ENCODE assay signal across 18 cellular contexts in genomic region chr3:16488637-16489036, GRCh38. TPM values are rescaled to one million over a fixed set of nuclear protein-coding genes. Genes with fewer than 3 reads are reported as not detected.
A peak's percentile ranks its signal among the peaks of the same experiment; 100 is the strongest.
DNase-seq lines count a peak whose midpoint lies in the region; ATAC-seq and TF ChIP-seq lines count a peak whose summit lies in the region.
"Had no signal": no experiment of that assay in that cellular context is flagged by ENCODE, and none has a peak within 500 bp of the region (broad histone marks: within the 10 kb centered on the region; RNA-seq: fewer than 3 reads in every experiment).

No MANE protein-coding gene starts in this region.

- TF ChIP-seq POLR2A in sigmoid colon (IDR thresholded peaks at IDR 0.05), result no peak

- no peaks in the 10 kb centered on the region for H3K27me3 Mint-ChIP-seq in activated naive CD4-positive, alpha-beta T cell treated with anti-CD3 and anti-CD28 coated beads for 36 hours (ENCODE audit: low read depth)
- no peaks in the 10 kb centered on the region for H3K27me3 Mint-ChIP-seq in activated T-helper 1 cell treated with anti-CD3 and anti-CD28 coated beads, Interleukin-12 subunit alpha, Interleukin-12 subunit beta, Interleukin-2, Interleukin-4 antibody, amounts not matched to agents 30 ng/mL and 10 ng/mL and 1 ng/mL, durations not matched to agents 14 hours and 24 hours and 36 hours (ENCODE audit: insufficient read depth)

- H3K4me3 ChIP-seq in LNCaP clone FGC (ENCODE audit: low read depth, low read length) (no peak overlapping the region), sigmoid colon (no peak overlapping the region)
- H3K4me3 ChIP-seq: K562 had no signal

- peaks cover 46% of the 10 kb centered on the region for H3K4me1 Mint-ChIP-seq in activated naive CD4-positive, alpha-beta T cell treated with anti-CD3 and anti-CD28 coated beads for 36 hours (ENCODE audit: low read depth)
- H3K4me1 Mint-ChIP-seq in activated T-helper 1 cell treated with anti-CD3 and anti-CD28 coated beads, Interleukin-12 subunit alpha, Interleukin-12 subunit beta, Interleukin-2, Interleukin-4 antibody, amounts not matched to agents 30 ng/mL and 10 ng/mL and 1 ng/mL, durations not matched to agents 14 hours and 24 hours and 36 hours (ENCODE audit: low read depth), result peaks cover 67% of the 10 kb centered on the region

- no peak for ATAC-seq in HG03159 (IDR thresholded peaks at IDR 0.05; ENCODE audit: unreplicated experiment)
- ATAC-seq: K562, PC-3 had no signal

- peak overlapping the region in 1 of 4 donors; percentile 76 for H3K27ac ChIP-seq in sigmoid colon

- DNase-seq in activated naive CD4-positive, alpha-beta T cell treated with anti-CD3 and anti-CD28 coated beads for 36 hours, result no peak
- DNase-seq in activated naive CD4-positive, alpha-beta T cell (lab: John Stamatoyannopoulos, UW), result no peak
- peak; percentile 21 for DNase-seq in LNCaP clone FGC (ENCODE audit: low read depth)
- DNase-seq in activated T-helper 1 cell treated with anti-CD3 and anti-CD28 coated beads, Interleukin-12 subunit alpha, Interleukin-12 subunit beta, Interleukin-2, Interleukin-4 antibody, amounts not matched to agents 30 ng/mL and 10 ng/mL and 1 ng/mL, durations not matched to agents 14 hours and 24 hours and 36 hours (ENCODE audit: low spot score), result no peak
- no peak for DNase-seq in sigmoid colon
- DNase-seq in cerebellum (ENCODE audit: low spot score), result no peak
- DNase-seq: AML-193, DMS79 treated with DMSO at 0.1 percent for 48 hours, NCI-H1105 treated with DMSO at 0.1 percent for 48 hours, NCI-H1694, NCI-H226, NCI-H524, NCI-H82, PC-3, RPMI8226, SHP77 treated with DMSO at 0.1 percent for 48 hours had no signal

- peaks cover 0 to 8% (median 2%) of the 10 kb centered on the region in 4 donors for H3K4me1 ChIP-seq in sigmoid colon

- CTCF ChIA-PET in activated naive CD4-positive, alpha-beta T cell treated with anti-CD3 and anti-CD28 coated beads for 36 hours (lab: Charles Lee), result no interaction called here

- H3K27ac Mint-ChIP-seq in activated naive CD4-positive, alpha-beta T cell treated with anti-CD3 and anti-CD28 coated beads for 36 hours, result peak overlapping the region; percentile 57
- peak overlapping the region; percentile 78 for H3K27ac Mint-ChIP-seq in activated T-helper 1 cell treated with anti-CD3 and anti-CD28 coated beads, Interleukin-12 subunit alpha, Interleukin-12 subunit beta, Interleukin-2, Interleukin-4 antibody, amounts not matched to agents 30 ng/mL and 10 ng/mL and 1 ng/mL, durations not matched to agents 14 hours and 24 hours and 36 hours

- no peak overlapping the region for H3K4me3 Mint-ChIP-seq in activated naive CD4-positive, alpha-beta T cell treated with anti-CD3 and anti-CD28 coated beads for 36 hours
- H3K4me3 Mint-ChIP-seq in activated T-helper 1 cell treated with anti-CD3 and anti-CD28 coated beads, Interleukin-12 subunit alpha, Interleukin-12 subunit beta, Interleukin-2, Interleukin-4 antibody, amounts not matched to agents 30 ng/mL and 10 ng/mL and 1 ng/mL, durations not matched to agents 14 hours and 24 hours and 36 hours, result peak overlapping the region; percentile 9

- TF ChIP-seq CTCF in LNCaP clone FGC (IDR thresholded peaks at IDR 0.05; ENCODE audit: control insufficient read depth, extremely low read depth, insufficient read depth) (no peak), sigmoid colon (IDR thresholded peaks at IDR 0.05) (no peak)

- no peaks in the 10 kb centered on the region for H3K36me3 ChIP-seq in sigmoid colon

- no peak for TF ChIP-seq EP300 in sigmoid colon (IDR thresholded peaks at IDR 0.05)

- H3K27me3 ChIP-seq in sigmoid colon, result no peaks in the 10 kb centered on the region

- no peaks in the 10 kb centered on the region for H3K9me3 ChIP-seq in sigmoid colon

- peaks cover 57% of the 10 kb centered on the region for H3K36me3 Mint-ChIP-seq in activated naive CD4-positive, alpha-beta T cell treated with anti-CD3 and anti-CD28 coated beads for 36 hours (ENCODE audit: low read depth)
- peaks cover 57% of the 10 kb centered on the region for H3K36me3 Mint-ChIP-seq in activated T-helper 1 cell treated with anti-CD3 and anti-CD28 coated beads, Interleukin-12 subunit alpha, Interleukin-12 subunit beta, Interleukin-2, Interleukin-4 antibody, amounts not matched to agents 30 ng/mL and 10 ng/mL and 1 ng/mL, durations not matched to agents 14 hours and 24 hours and 36 hours (ENCODE audit: low read depth)

- no peaks in the 10 kb centered on the region for H3K9me3 Mint-ChIP-seq in activated naive CD4-positive, alpha-beta T cell treated with anti-CD3 and anti-CD28 coated beads for 36 hours
- H3K9me3 Mint-ChIP-seq in activated T-helper 1 cell treated with anti-CD3 and anti-CD28 coated beads, Interleukin-12 subunit alpha, Interleukin-12 subunit beta, Interleukin-2, Interleukin-4 antibody, amounts not matched to agents 30 ng/mL and 10 ng/mL and 1 ng/mL, durations not matched to agents 14 hours and 24 hours and 36 hours, result peaks cover 3% of the 10 kb centered on the region

- intact Hi-C loops in activated naive CD4-positive, alpha-beta T cell treated with anti-CD3 and anti-CD28 coated beads for 36 hours (cut with micrococcal nuclease), result no loop called here
- intact Hi-C loops in activated T-helper 1 cell treated with anti-CD3 and anti-CD28 coated beads, Interleukin-12 subunit alpha, Interleukin-12 subunit beta, Interleukin-2, Interleukin-4 antibody, amounts not matched to agents 30 ng/mL and 10 ng/mL and 1 ng/mL, durations not matched to agents 14 hours and 24 hours and 36 hours (cut with micrococcal nuclease), result loop anchor here (1.0 kb wide), 1 partner anchor 8 kb away; no protein-coding TSS in a partner anchor
- intact Hi-C loops in sigmoid colon (cut with DNase I), result no loop called here

- WGBS in sigmoid colon, 2 donors, result 81% methylated on average over 3 of the region's 3 CpGs

RNA-seq across cellular contexts. Expression of gene RFTN1, which starts 24.9 kb away (rescaled TPM):
- 100 to 1,000 TPM in 1 of 2 experiments, 10 to 100 TPM in 1; 95.9 to 109 TPM for total RNA-seq in activated naive CD4-positive, alpha-beta T cell treated with anti-CD3 and anti-CD28 coated beads for 36 hours
- 97.6 and 97.8 TPM in 2 replicates for total RNA-seq in activated T-helper 1 cell treated with anti-CD3 and anti-CD28 coated beads, Interleukin-12 subunit alpha, Interleukin-12 subunit beta, Interleukin-2, Interleukin-4 antibody, amounts not matched to agents 30 ng/mL and 10 ng/mL and 1 ng/mL, durations not matched to agents 14 hours and 24 hours and 36 hours
- total RNA-seq in sigmoid colon, result 10 to 100 TPM; 12.1 to 26.0 (median 18.6) TPM
- 10 to 100 TPM; 10.9 to 26.4 (median 22.2) TPM for polyA plus RNA-seq in sigmoid colon
- total RNA-seq in cerebellum, result 26.6 TPM
